ENCODE assay signal across 8 cellular contexts in the genomic region with DNA sequence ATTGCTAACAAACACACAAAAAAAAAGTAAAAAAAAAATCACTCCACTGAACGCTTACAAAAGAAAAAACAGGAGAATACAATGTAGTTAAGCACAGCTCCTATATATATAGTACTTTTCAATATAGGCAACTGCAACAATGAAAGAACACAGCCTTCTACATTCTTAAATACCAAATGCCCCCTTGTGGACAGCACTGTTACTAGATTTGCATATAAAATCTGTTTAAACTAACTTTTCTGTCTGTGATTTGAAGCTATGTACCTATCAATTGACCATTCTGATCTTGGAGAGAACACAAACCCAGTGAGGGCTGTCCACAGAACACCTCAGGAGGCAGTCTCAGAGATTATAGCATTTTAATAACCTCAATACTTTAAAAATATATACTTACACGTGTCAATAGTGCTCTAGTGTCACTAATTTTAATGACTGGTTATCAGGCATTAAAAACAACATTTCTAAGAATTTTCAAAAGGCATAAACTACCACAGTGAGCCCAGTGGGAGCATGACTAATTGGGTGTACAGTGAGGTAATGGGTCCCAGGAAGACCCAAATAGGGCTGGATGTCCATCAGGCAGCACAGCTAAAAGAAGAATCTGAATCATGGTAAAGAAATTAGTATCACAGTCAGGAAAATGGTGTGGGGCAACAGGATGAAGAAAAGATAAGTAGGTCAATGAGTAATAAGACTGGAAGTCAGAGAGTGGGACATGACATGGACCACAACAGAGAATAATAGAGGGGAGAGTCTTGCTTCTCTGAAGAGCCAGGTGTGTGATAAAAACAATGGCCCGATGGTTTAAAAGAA. TPM values are rescaled to one million over a fixed set of nuclear protein-coding genes. Genes with fewer than 3 reads are reported as not detected.
DNase-seq lines count a peak whose midpoint lies in the region; ATAC-seq and TF ChIP-seq lines count a peak whose summit lies in the region.

No MANE protein-coding gene starts in this region.

- TF ChIP-seq CTCF in esophagus muscularis mucosa (IDR thresholded peaks at IDR 0.05): peak; percentile 60 to 73 (median 64)
- peak; percentile 77 for TF ChIP-seq CTCF in osteocyte (IDR thresholded peaks at IDR 0.05)

- H3K4me1 Mint-ChIP-seq in osteocyte (ENCODE audit: unreplicated experiment): peaks cover 13% of the 10 kb centered on the region

- no peak overlapping the region for H3K27ac Mint-ChIP-seq in osteocyte (ENCODE audit: unreplicated experiment)

- peaks cover 3% of the 10 kb centered on the region for H3K9me3 Mint-ChIP-seq in osteocyte (ENCODE audit: unreplicated experiment)

- WGBS in esophagus muscularis mucosa: 62% methylated on average over 3 of the region's 3 CpGs

- ATAC-seq in GM21515 (IDR thresholded peaks at IDR 0.05; ENCODE audit: unreplicated experiment): no peak

- DNase-seq in DMS53 treated with DMSO at 0.1 percent for 48 hours (lab: John Stamatoyannopoulos, UW; ENCODE audit: unreplicated experiment) (peak; percentile 66), Karpas-422 (peak; percentile 81), RKO (ENCODE audit: low spot score) (peak; percentile 81), esophagus muscularis mucosa (ENCODE audit: extremely low spot score) (no peak), osteocyte (ENCODE audit: extremely low spot score, unreplicated experiment) (no peak), H7 (no peak)
- no peak for DNase-seq in effector CD4-positive, alpha-beta T cell

- no peaks in the 10 kb centered on the region for H3K9me3 ChIP-seq in Karpas-422 (ENCODE audit: low read length)
- no peaks in the 10 kb centered on the region for H3K9me3 ChIP-seq in esophagus muscularis mucosa

- H3K4me3 Mint-ChIP-seq in osteocyte (ENCODE audit: unreplicated experiment): no peak overlapping the region

- H3K4me2 ChIP-seq in Karpas-422 (ENCODE audit: low read depth, low read length, poor library complexity, severe bottlenecking): no peak overlapping the region

- peaks cover 28% of the 10 kb centered on the region for H3K27me3 Mint-ChIP-seq in osteocyte (ENCODE audit: unreplicated experiment)

- no peak for TF ChIP-seq EP300 in esophagus muscularis mucosa (IDR thresholded peaks at IDR 0.05)

- no peaks in the 10 kb centered on the region for H3K36me3 Mint-ChIP-seq in osteocyte (ENCODE audit: unreplicated experiment)

- H3K36me3 ChIP-seq in Karpas-422 (ENCODE audit: insufficient read depth, low read length): no peaks in the 10 kb centered on the region
- H3K36me3 ChIP-seq in esophagus muscularis mucosa: no peaks in the 10 kb centered on the region
- H3K36me3 ChIP-seq in H7 (replicated peaks; ENCODE audit: control insufficient read depth, insufficient read depth, low read length): peaks cover 3% of the 10 kb centered on the region

- H3K27ac ChIP-seq in Karpas-422 (ENCODE audit: low read length) (no peak overlapping the region), esophagus muscularis mucosa (replicated peaks in 1 of 4) (no peak overlapping the region)

- no peak overlapping the region for H3K9ac ChIP-seq in Karpas-422 (ENCODE audit: low read length)

- no peaks in the 10 kb centered on the region for H3K9me2 ChIP-seq in Karpas-422 (replicated peaks; ENCODE audit: insufficient read depth, low read length)

- H3K27me3 ChIP-seq in Karpas-422 (ENCODE audit: low read length) (0 out of 2 replicates have a peak, but pooled peaks cover 2% of the 10 kb centered on the region), esophagus muscularis mucosa (no peaks in the 10 kb centered on the region), H7 (ENCODE audit: control insufficient read depth, insufficient read depth, low read length) (no peaks in the 10 kb centered on the region)

- H3K79me2 ChIP-seq in Karpas-422 (ENCODE audit: low read length): no peaks in the 10 kb centered on the region

- intact Hi-C loops in esophagus muscularis mucosa (cut with DNase I): loop anchor here (1.0 to 5.0 kb wide), 2 partner anchors 143 to 297 kb away; a partner anchor contains a TSS

- no peak overlapping the region for H2AFZ ChIP-seq in Karpas-422 (ENCODE audit: low read length)

- no peaks in the 10 kb centered on the region for H3K4me1 ChIP-seq in Karpas-422 (ENCODE audit: low read length)
- no peaks in the 10 kb centered on the region for H3K4me1 ChIP-seq in esophagus muscularis mucosa

- H3K4me3 ChIP-seq in Karpas-422 (ENCODE audit: low read length) (no peak overlapping the region), esophagus muscularis mucosa (no peak overlapping the region), H7 (ENCODE audit: insufficient read depth, low read depth, low read length) (no peak overlapping the region)

- no peak for TF ChIP-seq POLR2A in esophagus muscularis mucosa (IDR thresholded peaks at IDR 0.05; ENCODE audit: low read depth)

- no peaks in the 10 kb centered on the region for H4K20me1 ChIP-seq in Karpas-422 (ENCODE audit: insufficient read depth, low read depth, low read length)

RNA-seq across cellular contexts. Expression of a gene that starts 22.2 kb away (rescaled TPM):
- not detected in 2 replicates for total RNA-seq in Karpas-422 (2014; rRNA removed; shearing (Covaris generic); ENCODE audit: low replicate concordance)
- total RNA-seq in esophagus muscularis mucosa (1 to 10 TPM in 1 of 4 donors, under 1 TPM in 3; 0.42 to 1.6 (median 0.84) TPM), osteocyte (0.43 and 0.60 TPM in 2 replicates)
- 19.9 and 32.7 TPM in 2 replicates for total RNA-seq in H7 (2014; rRNA removed; shearing (Covaris generic))

Comparison
In these comparisons a context has a peak if more than half of its experiments do, and no peak if none do; other contexts are left out.
1. DNase-seq: peak in DMS53 treated with DMSO at 0.1 percent for 48 hours (single experiment), Karpas-422 (single experiment) and RKO (single experiment); none in esophagus muscularis mucosa (single experiment), osteocyte (single experiment), effector CD4-positive, alpha-beta T cell (single experiment) and H7 (single experiment).